ENCODE assay signal across 35 cellular contexts in genomic region chr13:56247692-56248091, GRCh38.
DNase-seq lines count a peak whose midpoint lies in the region; ATAC-seq, FAIRE-seq and TF ChIP-seq lines count a peak whose summit lies in the region.
"Had no signal": no experiment of that assay in that cellular context is flagged by ENCODE, and none has a peak within 500 bp of the region (broad histone marks: within the 10 kb centered on the region; RNA-seq: fewer than 3 reads in every experiment).

No MANE protein-coding gene starts in this region.

- no peak overlapping the region for H3K9ac ChIP-seq in H1 (replicated peaks in 1 of 4; ENCODE audit: extremely low read depth in 1 of 4, low read depth in 3 of 4, low read length in 3 of 4)
- H3K9ac ChIP-seq: BLaER1; BLaER1 treated with 17β-estradiol and CSF1 and Interleukin-3, amounts not matched to agents 10 nM and 100 nM had no signal

- H2BK12ac ChIP-seq in H1 (ENCODE audit: low read depth, low read length), result 0 out of 2 replicates have a peak overlapping the region, but pooled peaks have one; percentile 27

- no peak overlapping the region for H3K18ac ChIP-seq in H1 (ENCODE audit: extremely low read depth, low read length)

- no peaks in the 10 kb centered on the region for H3K79me1 ChIP-seq in H1 (ENCODE audit: low read depth, low read length)

- POLR2A ChIA-PET in H1 (lab: Charles Lee; ENCODE audit: partially characterized antibody), result no interaction called here

- 95% methylated on average over 2 of the region's 2 CpGs; no CpG with 5 or more reads in 1 of the 2 experiments for WGBS in H1 (ENCODE audit: extremely low coverage in 1 of 2, insufficient coverage in 1 of 2, insufficient read length in 1 of 2, insufficient replicate concordance in 2 of 2, low coverage in 1 of 2, low lambda C conversion rate in 2 of 2, missing lambda C conversion rate in 1 of 2), 2 experiments
- 58 to 76% (median 59%) methylated on average over 2 of the region's 2 CpGs for WGBS in ovary, 3 donors

- H4K5ac ChIP-seq in H1 (ENCODE audit: insufficient read length, low read depth, low read length), result no peak overlapping the region

- H3K79me2 ChIP-seq in H1 (ENCODE audit: control insufficient read depth in 1 of 2, insufficient read depth in 2 of 2, low read length in 2 of 2), result no peaks in the 10 kb centered on the region

- H2BK20ac ChIP-seq in H1 (ENCODE audit: low read length), result no peak overlapping the region

- H3K9me3 ChIP-seq in H1 (ENCODE audit: insufficient read depth in 2 of 2, low read depth in 1 of 2, low read length in 1 of 2) (no peaks in the 10 kb centered on the region), ovary (no peaks in the 10 kb centered on the region)
- H3K9me3 ChIP-seq: A549; BE2C; BLaER1; BLaER1 treated with 17β-estradiol and CSF1 and Interleukin-3, amounts not matched to agents 10 nM and 100 nM; Caco-2 had no signal

- DNase-seq in Right ventricle myocardium inferior (ENCODE audit: missing footprints) (peak; percentile 52), left cardiac atrium (no peak), H1 (ENCODE audit: low read depth in 1 of 2, low spot score in 2 of 2) (no peak), posterior vena cava (ENCODE audit: low spot score) (peak; percentile 64), ovary (no peak)
- DNase-seq in activated CD4-positive, alpha-beta T cell treated with anti-CD3 and anti-CD28 coated beads, Interleukin-2, amount 10 ng/mL, durations not matched to agents 24 days and 14 days, result no peak
- DNase-seq: 8988T; ACHN; AML-193; BE2C; C1 segment of cervical spinal cord; Caco-2; Calu3; CD4-positive, alpha-beta memory T cell; CD4-positive, alpha-beta T cell; CD4-positive, CD25-positive, alpha-beta regulatory T cell; CD8-positive, alpha-beta memory T cell; CD8-positive, alpha-beta T cell; COR-L47; DMS 273 treated with DMSO at 0.1 percent for 48 hours; DMS153; DMS53; DMS79; DMS79 treated with DMSO at 0.1 percent for 48 hours; DND-41; EL had no signal

- H3K4ac ChIP-seq in H1 (replicated peaks; ENCODE audit: insufficient read length, low read depth, low read length), result no peak overlapping the region

- 0 out of 2 replicates have a peak overlapping the region, but pooled peaks have one; percentile 51 for H2AFZ ChIP-seq in H1 (ENCODE audit: low read length)

- no peak for TF ChIP-seq EP300 in H1 (IDR thresholded peaks at IDR 0.05; ENCODE audit: borderline replicate concordance in 1 of 2, low read depth in 2 of 2, low read length in 2 of 2)
- no peak for TF ChIP-seq EP300 in ovary (IDR thresholded peaks at IDR 0.05)

- no peak overlapping the region for H2AK5ac ChIP-seq in H1 (ENCODE audit: low read depth, low read length)

- no peaks in the 10 kb centered on the region for H3K36me3 ChIP-seq in H1 (ENCODE audit: control insufficient read depth in 2 of 4, insufficient read depth in 4 of 4, low read length in 3 of 4)
- no peaks in the 10 kb centered on the region for H3K36me3 ChIP-seq in ovary
- H3K36me3 ChIP-seq: BE2C; BLaER1; BLaER1 treated with 17β-estradiol and CSF1 and Interleukin-3, amounts not matched to agents 10 nM and 100 nM had no signal

- no peak for TF ChIP-seq CTCF in H1 (IDR thresholded peaks at IDR 0.05; ENCODE audit: control extremely low read depth in 1 of 3, insufficient read depth in 1 of 3, low read depth in 1 of 3, low read length in 3 of 3)
- TF ChIP-seq CTCF in ovary (IDR thresholded peaks at IDR 0.05), result no peak

- H3K27ac ChIP-seq in H1 (ENCODE audit: low read depth, low read length) (no peak overlapping the region), ovary (no peak overlapping the region)
- H3K27ac ChIP-seq: 22Rv1; A549; BLaER1; BLaER1 treated with 17β-estradiol and CSF1 and Interleukin-3, amounts not matched to agents 10 nM and 100 nM; C4-2B had no signal

- H3K56ac ChIP-seq in H1 (replicated peaks; ENCODE audit: insufficient read length, low read depth, low read length), result no peak overlapping the region

- H3K27me3 Mint-ChIP-seq in activated CD4-positive, alpha-beta T cell treated with anti-CD3 and anti-CD28 coated beads, Interleukin-2, amount 10 ng/mL, durations not matched to agents 24 days and 14 days, result no peaks in the 10 kb centered on the region
- H3K27me3 Mint-ChIP-seq: B cell; CD4-positive, alpha-beta memory T cell; CD4-positive, alpha-beta T cell; CD4-positive, CD25-positive, alpha-beta regulatory T cell had no signal

- no peak overlapping the region for H3K27ac Mint-ChIP-seq in activated CD4-positive, alpha-beta T cell treated with anti-CD3 and anti-CD28 coated beads, Interleukin-2, amount 10 ng/mL, durations not matched to agents 24 days and 14 days
- H3K27ac Mint-ChIP-seq: B cell; CD14-positive monocyte; CD4-positive, alpha-beta memory T cell; CD4-positive, alpha-beta T cell; CD4-positive, CD25-positive, alpha-beta regulatory T cell; CD8-positive, alpha-beta memory T cell; CD8-positive, alpha-beta T cell had no signal

- H4K20me1 ChIP-seq in H1 (replicated peaks in 1 of 2; ENCODE audit: control insufficient read depth in 1 of 2, insufficient read depth in 2 of 2, low read length in 2 of 2), result no peaks in the 10 kb centered on the region
- H4K20me1 ChIP-seq: BLaER1; BLaER1 treated with 17β-estradiol and CSF1 and Interleukin-3, amounts not matched to agents 10 nM and 100 nM had no signal

- TF ChIP-seq RAD21 in H1 (IDR thresholded peaks at IDR 0.05 in 1 of 2, conservative IDR thresholded peaks at IDR 0.05 in 1 of 2; ENCODE audit: low read depth in 2 of 2, low read length in 2 of 2), result no peak

- no peak for FAIRE-seq in H1 (lab: Jason Lieb, UNC)
- FAIRE-seq: A204.1, A549, D721Med had no signal

- intact Hi-C loops in Right ventricle myocardium inferior (cut with DNase I), result no loop called here
- intact Hi-C loops in left cardiac atrium (cut with DNase I), result no loop called here
- intact Hi-C loops in posterior vena cava (cut with DNase I), result no loop called here
- intact Hi-C loops in ovary (cut with DNase I), result no loop called here
- intact Hi-C loops in activated CD4-positive, alpha-beta T cell treated with anti-CD3 and anti-CD28 coated beads, Interleukin-2, amount 10 ng/mL, durations not matched to agents 24 days and 14 days (cut with micrococcal nuclease), result no loop called here

- H3K14ac ChIP-seq in H1 (ENCODE audit: insufficient read length), result no peak overlapping the region

- CTCF ChIA-PET in H1 (lab: Charles Lee; ENCODE audit: partially characterized antibody), result interaction anchor here (1.0 kb wide), 1 partner anchor 9 kb away, joined by 3 read pairs; no protein-coding TSS in a partner anchor

- no peak overlapping the region for H4K8ac ChIP-seq in H1 (ENCODE audit: extremely low read depth, insufficient read depth, low read length)

- H3K23ac ChIP-seq in H1 (ENCODE audit: insufficient read length), result no peak overlapping the region

- no peaks in the 10 kb centered on the region for H3K23me2 ChIP-seq in H1 (ENCODE audit: low read depth, low read length)

- no peak overlapping the region for H4K91ac ChIP-seq in H1 (replicated peaks; ENCODE audit: insufficient read length, low read length)

- H3K4me3 ChIP-seq in H1 (ENCODE audit: extremely low read depth in 1 of 4, insufficient read depth in 2 of 4, low read depth in 3 of 4, low read length in 4 of 4), result no peak overlapping the region
- no peak overlapping the region for H3K4me3 ChIP-seq in ovary
- H3K4me3 ChIP-seq: A549; BLaER1; BLaER1 treated with 17β-estradiol and CSF1 and Interleukin-3, amounts not matched to agents 10 nM and 100 nM had no signal

- TF ChIP-seq POLR2A in H1 (IDR thresholded peaks at IDR 0.05; ENCODE audit: control extremely low read depth in 1 of 2, low read depth in 2 of 2, low read length in 2 of 2) (no peak), ovary (IDR thresholded peaks at IDR 0.05) (no peak)

- no peak overlapping the region for H2BK15ac ChIP-seq in H1 (ENCODE audit: low read length)

- no peak for ATAC-seq in Right ventricle myocardium inferior
- no peak for ATAC-seq in left cardiac atrium
- ATAC-seq: A549; CD8-positive, alpha-beta T cell had no signal

- H3K4me1 ChIP-seq in H1 (replicated peaks in 1 of 4; ENCODE audit: control insufficient read depth in 3 of 4, insufficient read depth in 4 of 4, low read length in 3 of 4) (no peaks in the 10 kb centered on the region), ovary (ENCODE audit: insufficient read depth) (no peaks in the 10 kb centered on the region)
- H3K4me1 ChIP-seq: A549; BE2C; BLaER1; BLaER1 treated with 17β-estradiol and CSF1 and Interleukin-3, amounts not matched to agents 10 nM and 100 nM; Caco-2 had no signal

- peaks cover 8% of the 10 kb centered on the region for H3K9me3 Mint-ChIP-seq in activated CD4-positive, alpha-beta T cell treated with anti-CD3 and anti-CD28 coated beads, Interleukin-2, amount 10 ng/mL, durations not matched to agents 24 days and 14 days

- H2BK120ac ChIP-seq in H1 (replicated peaks; ENCODE audit: low read depth, low read length), result no peak overlapping the region

- no peaks in the 10 kb centered on the region for H3K27me3 ChIP-seq in H1 (replicated peaks in 1 of 4; ENCODE audit: control insufficient read depth in 3 of 4, extremely low read depth in 1 of 4, insufficient read depth in 3 of 4, low read length in 3 of 4)
- H3K27me3 ChIP-seq in ovary, result no peaks in the 10 kb centered on the region
- H3K27me3 ChIP-seq: BE2C; BLaER1; BLaER1 treated with 17β-estradiol and CSF1 and Interleukin-3, amounts not matched to agents 10 nM and 100 nM had no signal

- H3K4me3 Mint-ChIP-seq in activated CD4-positive, alpha-beta T cell treated with anti-CD3 and anti-CD28 coated beads, Interleukin-2, amount 10 ng/mL, durations not matched to agents 24 days and 14 days, result no peak overlapping the region
- H3K4me3 Mint-ChIP-seq: B cell; CD14-positive monocyte; CD4-positive, alpha-beta memory T cell; CD4-positive, alpha-beta T cell; CD4-positive, CD25-positive, alpha-beta regulatory T cell; CD8-positive, alpha-beta memory T cell; CD8-positive, alpha-beta T cell had no signal

- no peak overlapping the region for H2BK5ac ChIP-seq in H1 (ENCODE audit: low read depth, low read length)

- no peak overlapping the region for H3K4me2 ChIP-seq in H1 (ENCODE audit: insufficient read depth in 1 of 2, low read depth in 2 of 2, low read length in 2 of 2)
- H3K4me2 ChIP-seq: A549; BLaER1; BLaER1 treated with 17β-estradiol and CSF1 and Interleukin-3, amounts not matched to agents 10 nM and 100 nM had no signal

- H3K36me3 Mint-ChIP-seq in activated CD4-positive, alpha-beta T cell treated with anti-CD3 and anti-CD28 coated beads, Interleukin-2, amount 10 ng/mL, durations not matched to agents 24 days and 14 days (ENCODE audit: low read depth), result no peaks in the 10 kb centered on the region
- H3K36me3 Mint-ChIP-seq: CD14-positive monocyte; CD4-positive, alpha-beta memory T cell; CD4-positive, CD25-positive, alpha-beta regulatory T cell; CD8-positive, alpha-beta memory T cell; CD8-positive, alpha-beta T cell had no signal

- no peaks in the 10 kb centered on the region for H3K4me1 Mint-ChIP-seq in activated CD4-positive, alpha-beta T cell treated with anti-CD3 and anti-CD28 coated beads, Interleukin-2, amount 10 ng/mL, durations not matched to agents 24 days and 14 days
- H3K4me1 Mint-ChIP-seq: B cell; CD14-positive monocyte; CD4-positive, alpha-beta memory T cell; CD4-positive, CD25-positive, alpha-beta regulatory T cell; CD8-positive, alpha-beta memory T cell had no signal

TF ChIP-seq in H1, 55 proteins besides CTCF, POLR2A, EP300 and RAD21 (continues in another document):
- TF ChIP-seq RBBP5 (IDR thresholded peaks at IDR 0.05; ENCODE audit: borderline replicate concordance, low read depth, low read length) (no peak), YY1 (IDR thresholded peaks at IDR 0.05; ENCODE audit: low read depth, low read length) (no peak)

Comparison
In these comparisons a context has a peak if more than half of its experiments do, and no peak if none do; other contexts are left out.
1. DNase-seq: peak in Right ventricle myocardium inferior (single experiment) and posterior vena cava (single experiment); none in left cardiac atrium (single experiment), H1 (0 of 2), ovary (0 of 5) and activated CD4-positive, alpha-beta T cell treated with anti-CD3 and anti-CD28 coated beads, Interleukin-2, amount 10 ng/mL, durations not matched to agents 24 days and 14 days (single experiment).